In the genomic region with DNA sequence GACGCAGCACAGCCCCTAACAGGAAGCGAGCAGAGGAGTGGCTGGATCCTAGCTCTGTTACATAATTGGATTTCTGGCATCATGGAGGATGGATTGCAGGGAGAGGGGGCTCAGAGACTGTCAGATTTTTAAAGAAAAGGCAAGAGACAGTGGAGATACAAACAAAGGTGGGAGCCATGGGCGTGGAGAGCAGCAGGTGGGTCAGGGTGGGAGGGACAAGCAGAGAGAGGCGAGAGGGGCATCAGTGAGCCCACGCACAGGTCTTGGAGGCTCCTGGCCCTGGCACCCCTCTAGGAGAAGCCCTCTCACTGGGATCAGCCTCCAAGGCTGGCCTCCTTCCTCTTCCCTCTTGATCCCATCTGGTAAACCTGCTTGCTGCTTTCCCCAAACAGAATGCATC, we compare ENCODE assay signal across 23 cellular contexts.
"Had no signal": no experiment of that assay in that cellular context is flagged by ENCODE, and none has a peak within 500 bp of the region (broad histone marks: within the 10 kb centered on the region; RNA-seq: fewer than 3 reads in every experiment).

No MANE protein-coding gene starts in this region.

- H3K27ac ChIP-seq: dorsolateral prefrontal cortex, epithelial cell of prostate, gastroesophageal sphincter, left ventricle myocardium inferior, neutrophil, tibial nerve had no signal

- H3K4me1 Mint-ChIP-seq: immature natural killer cell, naive B cell had no signal

- H3K9me3 Mint-ChIP-seq: immature natural killer cell, naive B cell, nephron had no signal

- H3K36me3 ChIP-seq: esophagus squamous epithelium, gastroesophageal sphincter, left ventricle myocardium inferior, neutrophil, tibial nerve had no signal

- H3K36me3 Mint-ChIP-seq: immature natural killer cell, naive B cell had no signal

- H3K4me3 Mint-ChIP-seq: immature natural killer cell, naive B cell, nephron had no signal

- H3K27me3 ChIP-seq: dorsolateral prefrontal cortex, esophagus squamous epithelium, neutrophil, tibial nerve had no signal

- H3K27ac Mint-ChIP-seq: immature natural killer cell, naive B cell, nephron had no signal

- ATAC-seq: gastroesophageal sphincter, left cardiac atrium had no signal

- H3K4me1 ChIP-seq: gastroesophageal sphincter, left ventricle myocardium inferior had no signal

- H3K9me3 ChIP-seq: esophagus squamous epithelium, gastroesophageal sphincter, neutrophil, tibial nerve had no signal

- H3K4me3 ChIP-seq: dorsolateral prefrontal cortex, esophagus squamous epithelium, gastroesophageal sphincter, left ventricle myocardium inferior, lung, tibial nerve had no signal

- DNase-seq: caudate nucleus; cortex of kidney; dorsolateral prefrontal cortex; effector CD8-positive, alpha-beta T cell; esophagus squamous epithelium; foreskin fibroblast; glutamatergic neuron; immature natural killer cell; kidney; left cardiac atrium; left ventricle myocardium inferior; mesendoderm; naive B cell; posterior cingulate gyrus; small intestine; stimulated activated CD4-positive, alpha-beta T cell treated with anti-CD3 and anti-CD28 coated beads, Interleukin-12 subunit alpha, Interleukin-12 subunit beta, amount 100 ng/mL, for 4 hours; stimulated activated naive CD4-positive, alpha-beta T cell treated with Interleukin-2 at 50 U/mL for 16 hours had no signal
